Comparison of ENCODE assay signal across 17 cellular contexts in genomic region chr2:109440507-109441156, GRCh38.
A peak's percentile ranks its signal among the peaks of the same experiment; 100 is the strongest.
DNase-seq lines count a peak whose midpoint lies in the region; ATAC-seq and TF ChIP-seq lines count a peak whose summit lies in the region.
"Had no signal": no experiment of that assay in that cellular context is flagged by ENCODE, and none has a peak within 500 bp of the region (broad histone marks: within the 10 kb centered on the region; RNA-seq: fewer than 3 reads in every experiment).

No MANE protein-coding gene starts in this region.

- H3K36me3 ChIP-seq in endodermal cell (ENCODE audit: control insufficient read depth, insufficient read depth, low read length) (no peaks in the 10 kb centered on the region), tibial artery (peaks cover 0 to 9% (median 8%) of the 10 kb centered on the region in 3 donors)

- no peak overlapping the region for H3K4me3 ChIP-seq in endodermal cell (ENCODE audit: low read length)
- no peak overlapping the region for H3K4me3 ChIP-seq in tibial artery
- H3K4me3 ChIP-seq: BLaER1 treated with 17β-estradiol and CSF1 and Interleukin-3, amounts not matched to agents 10 nM and 100 nM had no signal

- no peak overlapping the region for H3K9ac ChIP-seq in endodermal cell (ENCODE audit: extremely low read depth, low read length, poor library complexity, severe bottlenecking)
- H3K9ac ChIP-seq: BLaER1 treated with 17β-estradiol and CSF1 and Interleukin-3, amounts not matched to agents 10 nM and 100 nM had no signal

- 81 to 84% methylated on average over 4 of the region's 4 CpGs for WGBS in endodermal cell (ENCODE audit: insufficient coverage in 1 of 2, insufficient read length in 1 of 2), 2 experiments

- H3K9me3 ChIP-seq in endodermal cell (ENCODE audit: control insufficient read depth, low read length) (peaks cover 34% of the 10 kb centered on the region), tibial artery (peaks cover 0 to 21% (median 0%) of the 10 kb centered on the region in 3 donors)

- TF ChIP-seq CTCF in endodermal cell (conservative IDR thresholded peaks at IDR 0.05) (no peak), tibial artery (IDR thresholded peaks at IDR 0.05) (no peak)

- H3K4me3 Mint-ChIP-seq in endodermal cell, result no peak overlapping the region

- no peaks in the 10 kb centered on the region for H3K27me3 ChIP-seq in endodermal cell (ENCODE audit: control insufficient read depth, insufficient read depth, low read length, poor library complexity, severe bottlenecking)
- no peaks in the 10 kb centered on the region for H3K27me3 ChIP-seq in tibial artery
- H3K27me3 ChIP-seq: BLaER1 treated with 17β-estradiol and CSF1 and Interleukin-3, amounts not matched to agents 10 nM and 100 nM had no signal

- ATAC-seq in left colon, result no peak
- no peak for ATAC-seq in Right ventricle myocardium superior (ENCODE audit: poor library complexity)

- no peaks in the 10 kb centered on the region for H3K4me1 ChIP-seq in endodermal cell (ENCODE audit: control insufficient read depth, insufficient read depth, low read length)
- peaks cover 12 to 57% (median 45%) of the 10 kb centered on the region in 4 donors for H3K4me1 ChIP-seq in tibial artery

- no peak overlapping the region for H3K27ac Mint-ChIP-seq in endodermal cell

- H3K27ac ChIP-seq in endodermal cell (ENCODE audit: low read depth, low read length) (no peak overlapping the region), tibial artery (peak overlapping the region; percentile 86 to 96)
- H3K27ac ChIP-seq: BLaER1 treated with 17β-estradiol and CSF1 and Interleukin-3, amounts not matched to agents 10 nM and 100 nM had no signal

- intact Hi-C loops in tibial artery (cut with DNase I; ENCODE audit: low total_unique reads) (no loop called here), left colon (cut with DNase I, micrococcal nuclease) (no loop called here), Right ventricle myocardium superior (cut with DNase I) (no loop called here)

- H3K4me1 Mint-ChIP-seq in endodermal cell, result peaks cover 29% of the 10 kb centered on the region

- peaks cover 44% of the 10 kb centered on the region for H3K9me3 Mint-ChIP-seq in endodermal cell

- peaks cover 9% of the 10 kb centered on the region for H3K36me3 Mint-ChIP-seq in endodermal cell (ENCODE audit: low read depth)

- peak; percentile 12 for DNase-seq in activated effector memory CD4-positive, alpha-beta T cell treated with anti-CD3 and anti-CD28 coated beads, Interleukin-2, amount 50 U/mL, for 16 hours
- no peak for DNase-seq in activated effector memory CD4-positive, alpha-beta T cell treated with Interleukin-2 at 50 U/mL for 16 hours
- DNase-seq in endodermal cell (peak; percentile 28), mesenteric fat pad (ENCODE audit: low spot score) (peak; percentile 20), tibial artery (peak in 1 of 2 donors; percentile 66), left colon (no peak), A172 (ENCODE audit: low spot score) (no peak), Right ventricle myocardium superior (no peak)
- DNase-seq: 8988T, DMS 273 treated with DMSO at 0.1 percent for 48 hours, IMR-90, Kasumi-1, NCI-H1417, NCI-H2029, NCI-H2171 treated with DMSO at 0.1 percent for 48 hours, NCI-H510A had no signal

- H3K27me3 Mint-ChIP-seq in endodermal cell (ENCODE audit: insufficient read depth), result no peaks in the 10 kb centered on the region

Comparison
In these comparisons a context has a peak if more than half of its experiments do, and no peak if none do; other contexts are left out.
1. DNase-seq: peak in activated effector memory CD4-positive, alpha-beta T cell treated with anti-CD3 and anti-CD28 coated beads, Interleukin-2, amount 50 U/mL, for 16 hours (single experiment), endodermal cell (single experiment) and mesenteric fat pad (single experiment); none in activated effector memory CD4-positive, alpha-beta T cell treated with Interleukin-2 at 50 U/mL for 16 hours (single experiment), left colon (0 of 2), A172 (single experiment) and Right ventricle myocardium superior (single experiment).